2 cellular contexts compared by ENCODE assay signal in the genomic region with DNA sequence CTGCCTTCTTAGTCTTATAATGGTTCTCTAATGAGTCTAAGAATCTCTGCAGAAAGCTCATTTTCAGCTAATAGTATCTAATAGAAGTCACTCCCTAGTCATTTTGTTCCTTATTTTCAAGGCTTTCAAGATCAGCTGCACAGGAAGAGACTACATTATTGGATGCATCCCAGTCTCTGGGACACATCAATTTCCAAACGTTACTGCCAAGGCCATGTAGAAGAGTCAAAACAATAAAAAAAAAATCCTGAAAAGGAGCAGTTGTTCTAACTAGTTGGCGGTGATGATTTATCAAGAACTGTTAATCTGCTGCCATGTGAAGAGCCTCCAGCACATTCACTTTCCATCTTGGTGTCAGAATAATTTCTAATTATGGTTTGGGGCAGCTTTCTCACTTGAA.
TF ChIP-seq lines count a peak whose summit lies in the region.

No MANE protein-coding gene starts in this region.

TF ChIP-seq in IMR-90, 13 proteins besides CTCF, POLR2A, EP300 and RAD21:
- TF ChIP-seq RFX5 (IDR thresholded peaks at IDR 0.05; ENCODE audit: low read depth, low read length) (no peak), MXI1 (IDR thresholded peaks at IDR 0.05; ENCODE audit: borderline replicate concordance, low read depth, low read length) (no peak), FOS (IDR thresholded peaks at IDR 0.05; ENCODE audit: low read depth, low read length) (no peak), CHD1 (IDR thresholded peaks at IDR 0.05; ENCODE audit: low read depth, low read length) (no peak), MAZ (IDR thresholded peaks at IDR 0.05; ENCODE audit: borderline replicate concordance, low read depth, low read length) (no peak), SMC3 (IDR thresholded peaks at IDR 0.05; ENCODE audit: low read depth, low read length) (no peak), BHLHE40 (IDR thresholded peaks at IDR 0.05; ENCODE audit: low read depth, low read length) (no peak), NFE2L2 (IDR thresholded peaks at IDR 0.05; ENCODE audit: low read depth, low read length) (no peak)

TF ChIP-seq in HepG2, 621 proteins besides CTCF, POLR2A, EP300 and RAD21:
- TF ChIP-seq KDM5A (IDR thresholded peaks at IDR 0.05; ENCODE audit: borderline replicate concordance, low read length) = no peak
- no peak for TF ChIP-seq HDAC2 (CRISPR knock-in tag; IDR thresholded peaks at IDR 0.05)
- no peak for TF ChIP-seq ZNF333 (CRISPR knock-in tag; IDR thresholded peaks at IDR 0.05; ENCODE audit: borderline replicate concordance)
- TF ChIP-seq SMC3 (IDR thresholded peaks at IDR 0.05; ENCODE audit: low read length) = no peak
- no peak for TF ChIP-seq ZNF431 (CRISPR knock-in tag; IDR thresholded peaks at IDR 0.05; ENCODE audit: borderline replicate concordance, low read depth)
- TF ChIP-seq NR2C2 (CRISPR knock-in tag; IDR thresholded peaks at IDR 0.05; ENCODE audit: borderline replicate concordance) = no peak
- TF ChIP-seq ZNF724P (CRISPR knock-in tag; IDR thresholded peaks at IDR 0.05; ENCODE audit: borderline replicate concordance) = no peak
- TF ChIP-seq SYNCRIP (IDR thresholded peaks at IDR 0.05; ENCODE audit: insufficient read depth, low read depth, low read length) = no peak
- TF ChIP-seq TARDBP (CRISPR knock-in tag; IDR thresholded peaks at IDR 0.05) = no peak
- no peak for TF ChIP-seq PAF1 (CRISPR knock-in tag; IDR thresholded peaks at IDR 0.05)
- TF ChIP-seq HNRNPLL (IDR thresholded peaks at IDR 0.05; ENCODE audit: low read depth, low read length, poor library complexity, severe bottlenecking) = no peak
- no peak for TF ChIP-seq FOXA1 (IDR thresholded peaks at IDR 0.05)
- TF ChIP-seq FOXA1 (CRISPR knock-in tag; IDR thresholded peaks at IDR 0.05) = no peak
- no peak for TF ChIP-seq ZFP36L2 (CRISPR knock-in tag; IDR thresholded peaks at IDR 0.05)
